Comparison of ENCODE assay signal across 3 cellular contexts in the genomic region with DNA sequence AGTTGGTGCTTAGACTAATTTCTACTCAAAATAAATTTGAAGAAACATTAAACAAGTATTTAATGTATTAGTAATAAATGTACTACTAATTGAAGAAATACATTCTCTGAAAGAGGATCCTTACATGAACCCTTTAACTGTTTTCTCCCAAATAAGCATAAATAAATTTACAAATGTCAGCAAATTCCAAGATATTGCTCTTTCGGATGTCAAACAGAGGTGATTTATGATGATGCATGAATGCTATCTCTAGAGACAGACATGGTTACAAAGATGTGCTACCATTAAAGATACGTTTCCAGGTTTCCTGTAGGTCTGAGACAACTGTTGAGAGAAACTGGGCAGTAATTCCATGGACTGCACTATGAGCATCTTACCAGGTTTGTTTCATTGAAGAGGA.
A peak's percentile ranks its signal among the peaks of the same experiment; 100 is the strongest.
TF ChIP-seq lines count a peak whose summit lies in the region.

No MANE protein-coding gene starts in this region.

TF ChIP-seq in A549, 52 proteins besides CTCF, POLR2A, EP300 and RAD21:
- TF ChIP-seq E2F6 (IDR thresholded peaks at IDR 0.05; ENCODE audit: borderline replicate concordance, low read depth) = no peak
- no peak for TF ChIP-seq RFX5 (IDR thresholded peaks at IDR 0.05)
- TF ChIP-seq, protein P1, sequence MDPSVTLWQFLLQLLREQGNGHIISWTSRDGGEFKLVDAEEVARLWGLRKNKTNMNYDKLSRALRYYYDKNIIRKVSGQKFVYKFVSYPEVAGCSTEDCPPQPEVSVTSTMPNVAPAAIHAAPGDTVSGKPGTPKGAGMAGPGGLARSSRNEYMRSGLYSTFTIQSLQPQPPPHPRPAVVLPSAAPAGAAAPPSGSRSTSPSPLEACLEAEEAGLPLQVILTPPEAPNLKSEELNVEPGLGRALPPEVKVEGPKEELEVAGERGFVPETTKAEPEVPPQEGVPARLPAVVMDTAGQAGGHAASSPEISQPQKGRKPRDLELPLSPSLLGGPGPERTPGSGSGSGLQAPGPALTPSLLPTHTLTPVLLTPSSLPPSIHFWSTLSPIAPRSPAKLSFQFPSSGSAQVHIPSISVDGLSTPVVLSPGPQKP (IDR thresholded peaks at IDR 0.05; ENCODE audit: low read depth, low read length) = no peak
- no peak for TF ChIP-seq NR3C1 (IDR thresholded peaks at IDR 0.05)
- no peak for TF ChIP-seq EHMT2 (IDR thresholded peaks at IDR 0.05; ENCODE audit: low read depth)
- TF ChIP-seq MAFK (IDR thresholded peaks at IDR 0.05; ENCODE audit: partially characterized antibody) = peak; percentile 72
- no peak for TF ChIP-seq ATOH8 (CRISPR knock-in tag; IDR thresholded peaks at IDR 0.05; ENCODE audit: low read depth)
- no peak for TF ChIP-seq KDM1A (IDR thresholded peaks at IDR 0.05; ENCODE audit: low read depth)
- TF ChIP-seq CBX8 (IDR thresholded peaks at IDR 0.05) = no peak

TF ChIP-seq in HEK293T, 16 proteins besides CTCF, POLR2A, EP300 and RAD21:
- TF ChIP-seq, protein P2, sequence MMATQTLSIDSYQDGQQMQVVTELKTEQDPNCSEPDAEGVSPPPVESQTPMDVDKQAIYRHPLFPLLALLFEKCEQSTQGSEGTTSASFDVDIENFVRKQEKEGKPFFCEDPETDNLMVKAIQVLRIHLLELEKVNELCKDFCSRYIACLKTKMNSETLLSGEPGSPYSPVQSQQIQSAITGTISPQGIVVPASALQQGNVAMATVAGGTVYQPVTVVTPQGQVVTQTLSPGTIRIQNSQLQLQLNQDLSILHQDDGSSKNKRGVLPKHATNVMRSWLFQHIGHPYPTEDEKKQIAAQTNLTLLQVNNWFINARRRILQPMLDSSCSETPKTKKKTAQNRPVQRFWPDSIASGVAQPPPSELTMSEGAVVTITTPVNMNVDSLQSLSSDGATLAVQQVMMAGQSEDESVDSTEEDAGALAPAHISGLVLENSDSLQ (IDR thresholded peaks at IDR 0.05) = peak; percentile 61
- no peak for TF ChIP-seq L3MBTL2 (conservative IDR thresholded peaks at IDR 0.05)

TF ChIP-seq in K562, 482 proteins besides CTCF, POLR2A, EP300 and RAD21:
- TF ChIP-seq JUND (IDR thresholded peaks at IDR 0.05; ENCODE audit: borderline replicate concordance, low read depth, low read length) (no peak), JUND (tag; IDR thresholded peaks at IDR 0.05; ENCODE audit: borderline replicate concordance, low read depth, low read length) (no peak), MAFF (IDR thresholded peaks at IDR 0.05; ENCODE audit: low read length) (0 out of 2 replicates have a peak, but pooled peaks have one; percentile 37), MAFG (tag; conservative IDR thresholded peaks at IDR 0.05) (peak; percentile 61), CBFA2T3 (IDR thresholded peaks at IDR 0.05) (peak; percentile 26; the same call in 1 of the 2 replicates), ZNF316 (IDR thresholded peaks at IDR 0.05) (peak; percentile 61), KLF6 (CRISPR knock-in tag; IDR thresholded peaks at IDR 0.05; ENCODE audit: borderline replicate concordance) (no peak), C11orf30 (IDR thresholded peaks at IDR 0.05; ENCODE audit: low read depth) (peak; percentile 23; the same call in 1 of the 2 replicates), TAL1 (IDR thresholded peaks at IDR 0.05) (peak; percentile 18; the same call in 1 of the 2 replicates), MTF1 (CRISPR knock-in tag; IDR thresholded peaks at IDR 0.05; ENCODE audit: borderline replicate concordance) (no peak), MEIS2 (IDR thresholded peaks at IDR 0.05; ENCODE audit: partially characterized antibody) (peak; percentile 75), PBX2 (CRISPR knock-in tag; IDR thresholded peaks at IDR 0.05; ENCODE audit: low read depth) (no peak), PBX2 (tag; conservative IDR thresholded peaks at IDR 0.05; ENCODE audit: low read depth) (peak; percentile 77)
- TF ChIP-seq, protein P3, sequence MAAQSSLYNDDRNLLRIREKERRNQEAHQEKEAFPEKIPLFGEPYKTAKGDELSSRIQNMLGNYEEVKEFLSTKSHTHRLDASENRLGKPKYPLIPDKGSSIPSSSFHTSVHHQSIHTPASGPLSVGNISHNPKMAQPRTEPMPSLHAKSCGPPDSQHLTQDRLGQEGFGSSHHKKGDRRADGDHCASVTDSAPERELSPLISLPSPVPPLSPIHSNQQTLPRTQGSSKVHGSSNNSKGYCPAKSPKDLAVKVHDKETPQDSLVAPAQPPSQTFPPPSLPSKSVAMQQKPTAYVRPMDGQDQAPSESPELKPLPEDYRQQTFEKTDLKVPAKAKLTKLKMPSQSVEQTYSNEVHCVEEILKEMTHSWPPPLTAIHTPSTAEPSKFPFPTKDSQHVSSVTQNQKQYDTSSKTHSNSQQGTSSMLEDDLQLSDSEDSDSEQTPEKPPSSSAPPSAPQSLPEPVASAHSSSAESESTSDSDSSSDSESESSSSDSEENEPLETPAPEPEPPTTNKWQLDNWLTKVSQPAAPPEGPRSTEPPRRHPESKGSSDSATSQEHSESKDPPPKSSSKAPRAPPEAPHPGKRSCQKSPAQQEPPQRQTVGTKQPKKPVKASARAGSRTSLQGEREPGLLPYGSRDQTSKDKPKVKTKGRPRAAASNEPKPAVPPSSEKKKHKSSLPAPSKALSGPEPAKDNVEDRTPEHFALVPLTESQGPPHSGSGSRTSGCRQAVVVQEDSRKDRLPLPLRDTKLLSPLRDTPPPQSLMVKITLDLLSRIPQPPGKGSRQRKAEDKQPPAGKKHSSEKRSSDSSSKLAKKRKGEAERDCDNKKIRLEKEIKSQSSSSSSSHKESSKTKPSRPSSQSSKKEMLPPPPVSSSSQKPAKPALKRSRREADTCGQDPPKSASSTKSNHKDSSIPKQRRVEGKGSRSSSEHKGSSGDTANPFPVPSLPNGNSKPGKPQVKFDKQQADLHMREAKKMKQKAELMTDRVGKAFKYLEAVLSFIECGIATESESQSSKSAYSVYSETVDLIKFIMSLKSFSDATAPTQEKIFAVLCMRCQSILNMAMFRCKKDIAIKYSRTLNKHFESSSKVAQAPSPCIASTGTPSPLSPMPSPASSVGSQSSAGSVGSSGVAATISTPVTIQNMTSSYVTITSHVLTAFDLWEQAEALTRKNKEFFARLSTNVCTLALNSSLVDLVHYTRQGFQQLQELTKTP (IDR thresholded peaks at IDR 0.05; ENCODE audit: low read depth in 1 of 2, partially characterized antibody in 2 of 2) = no peak
- TF ChIP-seq, protein P2 (IDR thresholded peaks at IDR 0.05) = peak; percentile 58
